In the genomic region with DNA sequence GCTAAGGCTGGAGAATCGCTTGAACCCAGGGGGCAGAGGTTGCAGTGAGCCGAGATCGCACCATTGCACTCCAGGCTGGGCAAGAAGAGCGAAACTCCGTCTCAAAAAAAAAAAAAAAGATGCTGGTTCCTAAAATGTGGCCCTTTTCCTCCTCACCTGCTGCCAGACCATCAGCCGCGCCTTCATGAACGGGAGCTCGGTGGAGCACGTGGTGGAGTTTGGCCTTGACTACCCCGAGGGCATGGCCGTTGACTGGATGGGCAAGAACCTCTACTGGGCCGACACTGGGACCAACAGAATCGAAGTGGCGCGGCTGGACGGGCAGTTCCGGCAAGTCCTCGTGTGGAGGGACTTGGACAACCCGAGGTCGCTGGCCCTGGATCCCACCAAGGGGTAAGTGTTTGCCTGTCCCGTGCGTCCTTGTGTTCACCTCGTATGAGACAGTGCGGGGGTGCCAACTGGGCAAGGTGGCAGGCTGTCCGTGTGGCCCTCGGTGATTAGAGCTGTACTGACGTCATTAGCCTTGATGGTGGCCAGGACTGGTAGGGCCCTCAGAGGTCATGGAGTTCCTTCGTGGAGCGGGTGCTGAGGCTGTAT, we compare ENCODE assay signal across 29 cellular contexts.
"Had no signal": no experiment of that assay in that cellular context is flagged by ENCODE, and none has a peak within 500 bp of the region (broad histone marks: within the 10 kb centered on the region; RNA-seq: fewer than 3 reads in every experiment).

No MANE protein-coding gene starts in this region.

- H3K27ac Mint-ChIP-seq: dendritic cell treated with granulocyte-macrophage colony-stimulating factor and Interleukin-4, amounts not matched to agents 40 ng/mL and 50 ng/mL, for 4 days; endodermal cell; nephron; stimulated activated naive CD8-positive, alpha-beta T cell treated with anti-CD3 and anti-CD28 coated beads, Interleukin-15, amount 100 ng/mL, for 72 hours had no signal

- H3K27me3 Mint-ChIP-seq: central memory CD8-positive, alpha-beta T cell; dendritic cell treated with granulocyte-macrophage colony-stimulating factor and Interleukin-4, amounts not matched to agents 40 ng/mL and 50 ng/mL, for 4 days; stimulated activated naive CD8-positive, alpha-beta T cell treated with anti-CD3 and anti-CD28 coated beads, Interleukin-15, amount 100 ng/mL, for 72 hours had no signal

- H3K27ac ChIP-seq: epithelial cell of prostate, esophagus muscularis mucosa, foreskin keratinocyte, hepatocyte, lower lobe of right lung, pancreas, right lobe of liver, thyroid gland had no signal

- H3K9me3 ChIP-seq: colonic mucosa, esophagus muscularis mucosa, gastroesophageal sphincter, heart left ventricle, lower lobe of right lung, pancreas, right lobe of liver, thyroid gland had no signal

- H3K36me3 ChIP-seq: colonic mucosa had no signal

- H3K27me3 ChIP-seq: colonic mucosa, esophagus muscularis mucosa, foreskin keratinocyte, gastroesophageal sphincter, heart left ventricle, hepatocyte, pancreas, right lobe of liver, thyroid gland had no signal

- H3K9me3 Mint-ChIP-seq: central memory CD8-positive, alpha-beta T cell; dendritic cell treated with granulocyte-macrophage colony-stimulating factor and Interleukin-4, amounts not matched to agents 40 ng/mL and 50 ng/mL, for 4 days; endodermal cell; nephron; stimulated activated naive CD8-positive, alpha-beta T cell treated with anti-CD3 and anti-CD28 coated beads, Interleukin-15, amount 100 ng/mL, for 72 hours had no signal

- H3K4me1 Mint-ChIP-seq: central memory CD8-positive, alpha-beta T cell; stimulated activated naive CD8-positive, alpha-beta T cell treated with anti-CD3 and anti-CD28 coated beads, Interleukin-15, amount 100 ng/mL, for 72 hours had no signal

- ATAC-seq: foreskin keratinocyte; gastroesophageal sphincter; left colon; left ventricle myocardium superior; lower lobe of right lung; pancreas; right lobe of liver; stimulated activated naive CD8-positive, alpha-beta T cell treated with anti-CD3 and anti-CD28 coated beads, Interleukin-15, amount 100 ng/mL, for 72 hours had no signal

- H3K4me1 ChIP-seq: foreskin keratinocyte, pancreas had no signal

- DNase-seq: colonic mucosa; effector CD8-positive, alpha-beta T cell; endodermal cell; foreskin keratinocyte; left colon; left ventricle myocardium superior; lower lobe of right lung; occipital lobe; pancreas; retina; small intestine; stimulated activated CD4-positive, alpha-beta T cell treated with anti-CD3 and anti-CD28 coated beads, Interleukin-12 subunit alpha, Interleukin-12 subunit beta, amount 100 ng/mL, for 4 hours; stimulated activated CD4-positive, alpha-beta T cell treated with anti-CD3 and anti-CD28 coated beads, Interleukin-1b, Interleukin-23, amount 100 ng/mL, for 48 hours; stimulated activated CD4-positive, alpha-beta T cell treated with anti-CD3 and anti-CD28 coated beads, Interleukin-4, amount 100 ng/mL, for 1 hour; stimulated activated CD8-positive, alpha-beta memory T cell treated with anti-CD3 and anti-CD28 coated beads, Interleukin-4, amount 100 ng/mL, for 48 hours; stimulated activated naive CD4-positive, alpha-beta T cell; stimulated activated naive CD8-positive, alpha-beta T cell treated with anti-CD3 and anti-CD28 coated beads, Interleukin-15, amount 100 ng/mL, for 72 hours; thyroid gland; trophoblast cell had no signal

- FAIRE-seq: islet of Langerhans had no signal

- H3K4me3 ChIP-seq: colonic mucosa, esophagus muscularis mucosa, gastroesophageal sphincter, heart left ventricle, hepatocyte, lower lobe of right lung, pancreas, right lobe of liver, thyroid gland had no signal

- H3K4me3 Mint-ChIP-seq: central memory CD8-positive, alpha-beta T cell; dendritic cell treated with granulocyte-macrophage colony-stimulating factor and Interleukin-4, amounts not matched to agents 40 ng/mL and 50 ng/mL, for 4 days; endodermal cell; nephron; stimulated activated naive CD8-positive, alpha-beta T cell treated with anti-CD3 and anti-CD28 coated beads, Interleukin-15, amount 100 ng/mL, for 72 hours had no signal
